ENCODE assay signal across 19 cellular contexts in the genomic region with DNA sequence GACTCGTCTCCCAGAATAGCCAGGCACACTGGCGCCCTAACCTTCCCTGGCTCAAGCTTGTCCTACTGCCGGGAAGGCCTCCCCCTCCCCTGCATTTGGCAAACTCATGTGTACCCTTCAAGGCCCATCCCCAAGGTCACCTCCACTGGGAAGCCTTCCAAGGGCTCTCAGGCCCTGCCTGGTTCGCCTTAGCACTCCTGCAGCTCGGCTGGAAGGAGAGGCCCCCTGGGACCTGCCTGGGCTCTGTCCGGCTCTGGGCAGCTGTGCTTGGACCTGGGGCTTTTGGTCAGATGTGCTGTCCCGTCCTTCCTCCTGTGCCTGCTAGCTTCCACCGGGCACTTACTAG. TPM values are rescaled to one million over a fixed set of nuclear protein-coding genes. Genes with fewer than 3 reads are reported as not detected.
"Had no signal": no experiment of that assay in that cellular context is flagged by ENCODE, and none has a peak within 500 bp of the region (broad histone marks: within the 10 kb centered on the region; RNA-seq: fewer than 3 reads in every experiment).

No MANE protein-coding gene starts in this region.

- H3K4me3 ChIP-seq: heart right ventricle had no signal

- ATAC-seq: activated naive CD8-positive, alpha-beta T cell treated with anti-CD3 and anti-CD28 coated beads, Interleukin-2, amount 50 U/mL, for 24 hours; sciatic nerve had no signal

- H3K36me3 ChIP-seq: heart right ventricle had no signal

- DNase-seq: activated CD4-positive, alpha-beta memory T cell treated with anti-CD3 and anti-CD28 coated beads, Interleukin-2, amount 10 ng/mL, durations not matched to agents 7 days and 5 days; activated naive CD4-positive, alpha-beta T cell; activated naive CD8-positive, alpha-beta T cell treated with anti-CD3 and anti-CD28 coated beads, Interleukin-2, amount 50 U/mL, for 24 hours; activated T-cell treated with anti-CD3 and anti-CD28 coated beads, Interleukin-2, amount 50 U/mL, for 48 hours; caudate nucleus; cortex of kidney; effector CD8-positive, alpha-beta T cell; occipital lobe; stimulated activated CD4-positive, alpha-beta T cell treated with anti-CD3 and anti-CD28 coated beads, Interleukin-12 subunit alpha, Interleukin-12 subunit beta, amount 100 ng/mL, for 4 hours; stimulated activated naive CD4-positive, alpha-beta T cell; T-helper 9 cell had no signal

- FAIRE-seq: astrocyte, frontal cortex, keratinocyte had no signal

RNA-seq across cellular contexts. Expression of a gene that starts 15.6 kb away (rescaled TPM):
- total RNA-seq: activated CD4-positive, alpha-beta memory T cell treated with anti-CD3 and anti-CD28 coated beads, Interleukin-2, amount 10 ng/mL, durations not matched to agents 7 days and 5 days; fibroblast of lung; frontal cortex; myocyte; pulmonary artery endothelial cell had no signal
- polyA plus RNA-seq: fibroblast of lung, keratinocyte had no signal
